In the genomic region with DNA sequence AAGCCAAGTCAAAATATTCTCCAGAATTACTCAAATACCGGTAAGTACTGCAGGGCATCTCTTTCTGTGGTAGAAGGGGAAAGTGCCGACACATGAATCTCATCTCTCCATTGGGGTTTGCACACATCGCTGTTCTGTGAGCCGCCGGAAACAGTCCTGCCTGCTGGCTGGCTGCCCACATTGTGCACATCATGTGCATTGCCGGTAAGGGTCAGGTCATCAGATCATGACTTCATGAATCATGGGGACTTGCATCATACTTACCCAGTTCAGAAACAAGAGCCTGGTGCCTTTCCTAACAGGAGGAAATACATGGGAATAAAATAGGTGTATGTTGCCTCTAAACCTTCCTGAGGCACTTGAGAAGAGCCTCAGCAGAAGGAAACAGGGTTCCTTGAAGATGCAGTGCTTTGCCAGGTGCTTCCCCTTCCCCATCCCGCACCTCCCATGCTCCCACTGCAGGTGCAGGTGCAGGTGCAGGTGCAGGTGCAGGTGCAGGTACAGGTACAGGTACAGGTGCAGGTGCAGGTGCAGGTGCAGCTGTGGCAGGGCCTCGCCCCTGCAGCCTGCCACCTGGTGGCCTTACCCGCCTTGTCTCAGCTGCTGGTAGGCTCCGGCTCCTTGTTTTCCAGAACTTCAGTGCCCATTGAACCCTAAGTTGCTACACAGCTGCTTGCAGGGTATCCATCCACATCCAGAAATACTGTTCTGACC, we compare ENCODE assay signal across 8 cellular contexts. TPM values are rescaled to one million over a fixed set of nuclear protein-coding genes. Genes with fewer than 3 reads are reported as not detected.
DNase-seq lines count a peak whose midpoint lies in the region; ATAC-seq, FAIRE-seq and TF ChIP-seq lines count a peak whose summit lies in the region.

No MANE protein-coding gene starts in this region.

- intact Hi-C loops in colonic mucosa (cut with DNase I): no loop called here

- H3K4me1 ChIP-seq in colonic mucosa: no peaks in the 10 kb centered on the region

- no peak overlapping the region for H3K4me3 ChIP-seq in colonic mucosa

- no peaks in the 10 kb centered on the region for H3K36me3 ChIP-seq in colonic mucosa

- no peak overlapping the region for H3K9ac ChIP-seq in colonic mucosa (ENCODE audit: low read depth in 2 of 2, low read length in 2 of 2)

- H3K9me3 ChIP-seq in colonic mucosa: no peaks in the 10 kb centered on the region

- ATAC-seq in omental fat pad (ENCODE audit: low FRiP score) (peak; percentile 25), HG02763 (IDR thresholded peaks at IDR 0.05; ENCODE audit: unreplicated experiment) (no peak)

- no peak for TF ChIP-seq POLR2A in GM12891 (IDR thresholded peaks at IDR 0.05; ENCODE audit: low read depth, low read length)

- H3K27ac ChIP-seq in colonic mucosa: no peak overlapping the region

- no peak for DNase-seq in GM12891 (ENCODE audit: insufficient read length, low spot score)
- peak; percentile 41 for DNase-seq in LHCN-M2 (ENCODE audit: low read depth)
- peak; percentile 42 for DNase-seq in colonic mucosa
- DNase-seq in omental fat pad (ENCODE audit: low spot score): peak; percentile 70
- no peak for DNase-seq in NCI-H1092 treated with DMSO at 0.1 percent for 48 hours (lab: John Stamatoyannopoulos, UW)
- DNase-seq in D341Med (ENCODE audit: low spot score): no peak
- DNase-seq in NCI-H2107 treated with DMSO at 0.1 percent for 48 hours (lab: John Stamatoyannopoulos, UW; ENCODE audit: unreplicated experiment): no peak

- TF ChIP-seq CTCF in colonic mucosa (IDR thresholded peaks at IDR 0.05): peak; percentile 27
- TF ChIP-seq CTCF in omental fat pad (IDR thresholded peaks at IDR 0.05): no peak

- peak; percentile 50 for FAIRE-seq in GM12891 (lab: Jason Lieb, UNC)

- no peaks in the 10 kb centered on the region for H3K27me3 ChIP-seq in colonic mucosa

TF ChIP-seq in GM12891, 5 proteins besides CTCF, POLR2A, EP300 and RAD21:
- TF ChIP-seq POLR2AphosphoS5 (IDR thresholded peaks at IDR 0.05; ENCODE audit: low read depth, low read length) (no peak), POU2F2 (IDR thresholded peaks at IDR 0.05; ENCODE audit: low read depth, low read length) (no peak), PAX5 (IDR thresholded peaks at IDR 0.05; ENCODE audit: insufficient read depth, low read length, severe bottlenecking) (no peak), TAF1 (IDR thresholded peaks at IDR 0.05; ENCODE audit: low read depth, low read length) (no peak), SPI1 (IDR thresholded peaks at IDR 0.05; ENCODE audit: low read depth, low read length) (no peak)
TF ChIP-seq in GM12891: peak in this region for 0.

RNA-seq across cellular contexts. Expression of gene GPR137B, which starts 26.5 kb away (rescaled TPM):
- 13.7 TPM for polyA plus RNA-seq in GM12891 (2012; ENCODE audit: low read depth, missing spikeins)
- 4.9 and 11.1 TPM in 2 replicates for total RNA-seq in LHCN-M2 (2014; rRNA removed)
- 7.1 TPM for polyA plus RNA-seq in LHCN-M2 (2012)
- total RNA-seq in colonic mucosa: 1 to 10 TPM; 4.5 to 7.7 TPM
- total RNA-seq in omental fat pad: 10 to 100 TPM; 13.7 to 37.7 (median 26.0) TPM

Comparison
In these comparisons a context has a peak if more than half of its experiments do, and no peak if none do; other contexts are left out.
1. DNase-seq: peak in LHCN-M2 (single experiment), colonic mucosa (single experiment) and omental fat pad (single experiment); none in GM12891 (single experiment), NCI-H1092 treated with DMSO at 0.1 percent for 48 hours (single experiment), D341Med (single experiment) and NCI-H2107 treated with DMSO at 0.1 percent for 48 hours (single experiment).